23 cellular contexts compared by ENCODE assay signal in the genomic region with DNA sequence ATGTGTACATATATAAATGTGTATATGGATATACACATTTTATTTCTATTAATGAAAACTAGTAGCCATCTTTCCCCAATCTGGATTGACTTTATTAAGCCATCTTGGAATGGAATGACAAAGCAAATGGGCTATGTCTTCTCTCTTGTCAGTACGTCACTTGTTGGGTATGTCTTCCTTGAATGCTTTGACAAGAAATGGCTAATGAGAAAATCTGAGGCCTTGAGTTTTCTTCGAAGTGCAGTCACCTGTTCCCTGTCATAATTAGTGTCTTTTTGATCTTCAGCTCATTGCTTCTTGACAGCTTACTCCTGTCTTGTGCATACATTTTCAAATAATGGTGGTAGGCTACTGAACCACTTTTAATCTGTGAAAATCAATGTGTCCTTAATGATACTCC.
"Had no signal": no experiment of that assay in that cellular context is flagged by ENCODE, and none has a peak within 500 bp of the region (broad histone marks: within the 10 kb centered on the region; RNA-seq: fewer than 3 reads in every experiment).

No MANE protein-coding gene starts in this region.

- H3K9me3 ChIP-seq: colonic mucosa, esophagus squamous epithelium, gastrocnemius medialis, gastroesophageal sphincter, heart left ventricle, heart right ventricle had no signal

- H3K27ac Mint-ChIP-seq: dendritic cell treated with granulocyte-macrophage colony-stimulating factor and Interleukin-4, amounts not matched to agents 40 ng/mL and 50 ng/mL, for 4 days; effector memory CD8-positive, alpha-beta T cell had no signal

- H3K4me3 Mint-ChIP-seq: dendritic cell treated with granulocyte-macrophage colony-stimulating factor and Interleukin-4, amounts not matched to agents 40 ng/mL and 50 ng/mL, for 4 days; effector memory CD8-positive, alpha-beta T cell; endodermal cell had no signal

- DNase-seq: colonic mucosa; cortex of kidney; dermis blood vessel endothelial cell; dorsolateral prefrontal cortex; effector CD4-positive, alpha-beta T cell; effector CD8-positive, alpha-beta T cell; effector memory CD4-positive, alpha-beta T cell; effector memory CD8-positive, alpha-beta T cell; endodermal cell; erythroblast; esophagus squamous epithelium; foreskin fibroblast; foreskin keratinocyte; foreskin melanocyte; gastrocnemius medialis; glutamatergic neuron; head of caudate nucleus; heart left ventricle; heart right ventricle had no signal

- H3K36me3 ChIP-seq: colonic mucosa, esophagus squamous epithelium, gastrocnemius medialis, gastroesophageal sphincter, heart left ventricle, heart right ventricle had no signal

- H3K27ac ChIP-seq: colonic mucosa, coronary artery, dorsolateral prefrontal cortex, epithelial cell of prostate, esophagus squamous epithelium, foreskin keratinocyte, gastrocnemius medialis, heart left ventricle, heart right ventricle had no signal

- H3K4me3 ChIP-seq: colonic mucosa, coronary artery, dorsolateral prefrontal cortex, esophagus squamous epithelium, gastrocnemius medialis, gastroesophageal sphincter, heart left ventricle, heart right ventricle had no signal

- H3K27me3 Mint-ChIP-seq: dendritic cell treated with granulocyte-macrophage colony-stimulating factor and Interleukin-4, amounts not matched to agents 40 ng/mL and 50 ng/mL, for 4 days; effector memory CD8-positive, alpha-beta T cell had no signal

- H3K4me1 ChIP-seq: colonic mucosa, esophagus squamous epithelium, foreskin keratinocyte, gastrocnemius medialis, heart left ventricle, heart right ventricle had no signal

- H3K27me3 ChIP-seq: colonic mucosa, dorsolateral prefrontal cortex, esophagus squamous epithelium, foreskin keratinocyte, gastrocnemius medialis, gastroesophageal sphincter, heart left ventricle, heart right ventricle had no signal

- H3K9me3 Mint-ChIP-seq: endodermal cell had no signal
